1 cellular context compared by ENCODE assay signal in genomic region chr9:93149361-93149760, GRCh38.
TF ChIP-seq lines count a peak whose summit lies in the region.

No MANE protein-coding gene starts in this region.

TF ChIP-seq in IMR-90, 13 proteins besides CTCF, POLR2A, EP300 and RAD21:
- TF ChIP-seq MAZ (IDR thresholded peaks at IDR 0.05; ENCODE audit: borderline replicate concordance, low read depth, low read length), result no peak
- no peak for TF ChIP-seq BHLHE40 (IDR thresholded peaks at IDR 0.05; ENCODE audit: low read depth, low read length)
- no peak for TF ChIP-seq CEBPB (IDR thresholded peaks at IDR 0.05; ENCODE audit: low read depth, low read length)
- TF ChIP-seq ELK1 (IDR thresholded peaks at IDR 0.05; ENCODE audit: borderline replicate concordance, low read depth, low read length), result no peak
- no peak for TF ChIP-seq MXI1 (IDR thresholded peaks at IDR 0.05; ENCODE audit: borderline replicate concordance, low read depth, low read length)
- TF ChIP-seq FOS (IDR thresholded peaks at IDR 0.05; ENCODE audit: low read depth, low read length), result no peak
- TF ChIP-seq SMC3 (IDR thresholded peaks at IDR 0.05; ENCODE audit: low read depth, low read length), result no peak
- TF ChIP-seq MAFK (IDR thresholded peaks at IDR 0.05; ENCODE audit: low read depth, low read length), result no peak
- no peak for TF ChIP-seq RFX5 (IDR thresholded peaks at IDR 0.05; ENCODE audit: low read depth, low read length)
TF ChIP-seq in IMR-90: peak in this region for 0.
